ENCODE assay signal across 23 cellular contexts in genomic region chr1:6685381-6685780, GRCh38.
"Had no signal": no experiment of that assay in that cellular context is flagged by ENCODE, and none has a peak within 500 bp of the region (broad histone marks: within the 10 kb centered on the region; RNA-seq: fewer than 3 reads in every experiment).

No MANE protein-coding gene starts in this region.

- H3K27me3 Mint-ChIP-seq: activated CD8-positive, alpha-beta T cell treated with anti-CD3 and anti-CD28 coated beads for 36 hours; effector memory CD8-positive, alpha-beta T cell; naive thymus-derived CD8-positive, alpha-beta T cell had no signal

- H3K36me3 Mint-ChIP-seq: activated naive CD4-positive, alpha-beta T cell treated with anti-CD3 and anti-CD28 coated beads, Interleukin-2, amount 50 U/mL, for 72 hours had no signal

- H3K27ac ChIP-seq: coronary artery, dorsolateral prefrontal cortex, right lobe of liver, skin epidermis, thoracic aorta had no signal

- ATAC-seq: activated CD8-positive, alpha-beta T cell treated with anti-CD3 and anti-CD28 coated beads for 36 hours; activated naive CD4-positive, alpha-beta T cell treated with anti-CD3 and anti-CD28 coated beads, Interleukin-2, amount 50 U/mL, for 72 hours; effector memory CD8-positive, alpha-beta T cell; left colon; naive thymus-derived CD8-positive, alpha-beta T cell; right lobe of liver; stimulated activated naive CD8-positive, alpha-beta T cell treated with anti-CD3 and anti-CD28 coated beads, Interleukin-15, Interleukin-2, amounts not matched to agents 100 U/mL and 50 U/mL, for 24 hours had no signal

- H3K27me3 ChIP-seq: dorsolateral prefrontal cortex, right lobe of liver had no signal

- H3K27ac Mint-ChIP-seq: activated CD8-positive, alpha-beta T cell treated with anti-CD3 and anti-CD28 coated beads for 36 hours; activated naive CD4-positive, alpha-beta T cell treated with anti-CD3 and anti-CD28 coated beads, Interleukin-2, amount 50 U/mL, for 72 hours; activated T-helper 2 cell treated with anti-CD3 and anti-CD28 coated beads, Interferon-gamma antibody, Interleukin-2, Interleukin-4, amounts not matched to agents 10 μg/mL and 5 μg/mL and 100 μg/mL, durations not matched to agents 14 hours and 24 hours and 36 hours; effector memory CD8-positive, alpha-beta T cell had no signal

- DNase-seq: activated CD4-positive, alpha-beta T cell treated with anti-CD3 and anti-CD28 coated beads, Interleukin-2, amount 50 U/mL, for 1 hour; activated CD8-positive, alpha-beta T cell treated with anti-CD3 and anti-CD28 coated beads for 36 hours; activated T-cell treated with anti-CD3 and anti-CD28 coated beads, Interleukin-2, amount 50 U/mL, for 48 hours; dorsolateral prefrontal cortex; effector memory CD8-positive, alpha-beta T cell; head of caudate nucleus; hippocampal formation; immature natural killer cell; kidney; left colon; naive thymus-derived CD8-positive, alpha-beta T cell; nucleus accumbens; right lobe of liver; stimulated activated CD4-positive, alpha-beta T cell treated with anti-CD3 and anti-CD28 coated beads, Interleukin-12 subunit alpha, Interleukin-12 subunit beta, amount 100 ng/mL, for 4 hours; stimulated activated CD4-positive, alpha-beta T cell treated with anti-CD3 and anti-CD28 coated beads, Interleukin-4, amount 100 ng/mL, for 1 hour; stimulated activated naive CD8-positive, alpha-beta T cell treated with anti-CD3 and anti-CD28 coated beads, Interleukin-15, Interleukin-2, amounts not matched to agents 100 U/mL and 50 U/mL, for 24 hours; T-helper 2 cell had no signal

- H3K9me3 ChIP-seq: right lobe of liver, thoracic aorta had no signal

- H3K9me3 Mint-ChIP-seq: activated CD8-positive, alpha-beta T cell treated with anti-CD3 and anti-CD28 coated beads for 36 hours; activated naive CD4-positive, alpha-beta T cell treated with anti-CD3 and anti-CD28 coated beads, Interleukin-2, amount 50 U/mL, for 72 hours; activated T-helper 2 cell treated with anti-CD3 and anti-CD28 coated beads, Interferon-gamma antibody, Interleukin-2, Interleukin-4, amounts not matched to agents 10 μg/mL and 5 μg/mL and 100 μg/mL, durations not matched to agents 14 hours and 24 hours and 36 hours; effector memory CD8-positive, alpha-beta T cell; immature natural killer cell; naive thymus-derived CD8-positive, alpha-beta T cell; neural crest cell had no signal

- H3K4me1 ChIP-seq: right lobe of liver had no signal

- H3K4me3 Mint-ChIP-seq: activated CD8-positive, alpha-beta T cell treated with anti-CD3 and anti-CD28 coated beads for 36 hours; effector memory CD8-positive, alpha-beta T cell; immature natural killer cell; naive thymus-derived CD8-positive, alpha-beta T cell; neural crest cell had no signal

- H3K36me3 ChIP-seq: thoracic aorta had no signal

- H3K4me3 ChIP-seq: coronary artery, dorsolateral prefrontal cortex, right lobe of liver, skin epidermis, thoracic aorta had no signal
